ENCODE assay signal across 13 cellular contexts in genomic region chr13:42996584-42996983, GRCh38. TPM values are rescaled to one million over a fixed set of nuclear protein-coding genes. Genes with fewer than 3 reads are reported as not detected.
DNase-seq lines count a peak whose midpoint lies in the region; ATAC-seq lines count a peak whose summit lies in the region.
"Had no signal": no experiment of that assay in that cellular context is flagged by ENCODE, and none has a peak within 500 bp of the region (broad histone marks: within the 10 kb centered on the region; RNA-seq: fewer than 3 reads in every experiment).

No MANE protein-coding gene starts in this region.

- no peaks in the 10 kb centered on the region for H3K9me3 Mint-ChIP-seq in activated CD4-positive, alpha-beta memory T cell treated with anti-CD3 and anti-CD28 coated beads, Interleukin-2, amount 10 ng/mL, durations not matched to agents 7 days and 5 days
- H3K9me3 Mint-ChIP-seq in naive thymus-derived CD4-positive, alpha-beta T cell: no peaks in the 10 kb centered on the region
- no peaks in the 10 kb centered on the region for H3K9me3 Mint-ChIP-seq in immature natural killer cell

- H3K4me3 ChIP-seq in naive thymus-derived CD4-positive, alpha-beta T cell (ENCODE audit: low read length): no peak overlapping the region
- H3K4me3 ChIP-seq: coronary artery, thoracic aorta had no signal

- CTCF ChIA-PET in activated CD4-positive, alpha-beta memory T cell treated with anti-CD3 and anti-CD28 coated beads, Interleukin-2, amount 10 ng/mL, durations not matched to agents 7 days and 5 days (lab: Charles Lee): no interaction called here
- CTCF ChIA-PET in naive thymus-derived CD4-positive, alpha-beta T cell (lab: Charles Lee): no interaction called here

- H3K27ac Mint-ChIP-seq in activated CD4-positive, alpha-beta memory T cell treated with anti-CD3 and anti-CD28 coated beads, Interleukin-2, amount 10 ng/mL, durations not matched to agents 7 days and 5 days: peak overlapping the region; percentile 38
- H3K27ac Mint-ChIP-seq in naive thymus-derived CD4-positive, alpha-beta T cell: peak overlapping the region in 2 of 9 donors; percentile 25 to 71
- H3K27ac Mint-ChIP-seq in immature natural killer cell: no peak overlapping the region

- no peak for ATAC-seq in naive thymus-derived CD4-positive, alpha-beta T cell
- ATAC-seq in HG03039 (IDR thresholded peaks at IDR 0.05; ENCODE audit: unreplicated experiment): no peak

- peaks cover 7 to 8% of the 10 kb centered on the region in 2 donors for H3K4me1 ChIP-seq in naive thymus-derived CD4-positive, alpha-beta T cell (ENCODE audit: control insufficient read depth in 2 of 2, insufficient read depth in 2 of 2, low read length in 2 of 2)

- peaks cover 7% of the 10 kb centered on the region for H3K36me3 Mint-ChIP-seq in activated CD4-positive, alpha-beta memory T cell treated with anti-CD3 and anti-CD28 coated beads, Interleukin-2, amount 10 ng/mL, durations not matched to agents 7 days and 5 days (ENCODE audit: low read depth)
- peaks cover 0 to 14% (median 0%) of the 10 kb centered on the region in 5 donors for H3K36me3 Mint-ChIP-seq in naive thymus-derived CD4-positive, alpha-beta T cell
- H3K36me3 Mint-ChIP-seq in immature natural killer cell: no peaks in the 10 kb centered on the region

- H3K36me3 ChIP-seq in naive thymus-derived CD4-positive, alpha-beta T cell (ENCODE audit: control insufficient read depth in 2 of 3, insufficient read depth in 3 of 3, low read length in 3 of 3): no peaks in the 10 kb centered on the region
- H3K36me3 ChIP-seq: thoracic aorta had no signal

- DNase-seq in AG20443 (ENCODE audit: low spot score) (peak; percentile 50), HCEC 1CT (peak; percentile 94), hepatic stellate cell (ENCODE audit: low spot score) (peak; percentile 66), immature natural killer cell (no peak)
- DNase-seq in activated CD4-positive, alpha-beta memory T cell treated with anti-CD3 and anti-CD28 coated beads, Interleukin-2, amount 10 ng/mL, durations not matched to agents 7 days and 5 days: no peak
- DNase-seq in naive thymus-derived CD4-positive, alpha-beta T cell: no peak
- DNase-seq in central memory CD4-positive, alpha-beta T cell: no peak
- DNase-seq: activated CD4-positive, CD25-positive, alpha-beta regulatory T cell treated with anti-CD3 and anti-CD28 coated beads, Interleukin-2, amount 50 U/mL, for 72 hours; NCI-H69; small intestine had no signal

- POLR2A ChIA-PET in activated CD4-positive, alpha-beta memory T cell treated with anti-CD3 and anti-CD28 coated beads, Interleukin-2, amount 10 ng/mL, durations not matched to agents 7 days and 5 days (lab: Charles Lee): no interaction called here
- POLR2A ChIA-PET in naive thymus-derived CD4-positive, alpha-beta T cell (lab: Charles Lee): interaction anchor here (1.3 kb wide), 1 partner anchor 9 kb away, joined by 3 read pairs; no protein-coding TSS in a partner anchor

- peaks cover 46% of the 10 kb centered on the region for H3K4me1 Mint-ChIP-seq in activated CD4-positive, alpha-beta memory T cell treated with anti-CD3 and anti-CD28 coated beads, Interleukin-2, amount 10 ng/mL, durations not matched to agents 7 days and 5 days
- H3K4me1 Mint-ChIP-seq in naive thymus-derived CD4-positive, alpha-beta T cell: peaks cover 7 to 58% (median 24%) of the 10 kb centered on the region in 7 donors
- peaks cover 18 to 19% of the 10 kb centered on the region in 2 donors for H3K4me1 Mint-ChIP-seq in immature natural killer cell

- no peaks in the 10 kb centered on the region for H3K27me3 ChIP-seq in naive thymus-derived CD4-positive, alpha-beta T cell (ENCODE audit: control insufficient read depth in 2 of 2, insufficient read depth in 2 of 2, low read length in 2 of 2)

- no peaks in the 10 kb centered on the region for H3K27me3 Mint-ChIP-seq in activated CD4-positive, alpha-beta memory T cell treated with anti-CD3 and anti-CD28 coated beads, Interleukin-2, amount 10 ng/mL, durations not matched to agents 7 days and 5 days
- H3K27me3 Mint-ChIP-seq in naive thymus-derived CD4-positive, alpha-beta T cell: no peaks in the 10 kb centered on the region
- H3K27me3 Mint-ChIP-seq in immature natural killer cell (ENCODE audit: low read depth in 3 of 3): peaks cover 3 to 7% (median 4%) of the 10 kb centered on the region in 3 donors

- H3K9me3 ChIP-seq in naive thymus-derived CD4-positive, alpha-beta T cell (ENCODE audit: control insufficient read depth in 2 of 3, low read length in 3 of 3): no peaks in the 10 kb centered on the region
- H3K9me3 ChIP-seq: thoracic aorta had no signal

- intact Hi-C loops in naive thymus-derived CD4-positive, alpha-beta T cell (cut with micrococcal nuclease): loop anchor here in 1 of 2 donors (1.0 kb wide), 2 partner anchors 27 to 59 kb away; partner anchors contain the start of gene DNAJC15

- H3K4me3 Mint-ChIP-seq in activated CD4-positive, alpha-beta memory T cell treated with anti-CD3 and anti-CD28 coated beads, Interleukin-2, amount 10 ng/mL, durations not matched to agents 7 days and 5 days: no peak overlapping the region
- peak overlapping the region in 1 of 10 donors; percentile 5 for H3K4me3 Mint-ChIP-seq in naive thymus-derived CD4-positive, alpha-beta T cell
- H3K4me3 Mint-ChIP-seq in immature natural killer cell: no peak overlapping the region

- no peak overlapping the region for H3K27ac ChIP-seq in naive thymus-derived CD4-positive, alpha-beta T cell (ENCODE audit: low read depth, low read length)
- H3K27ac ChIP-seq: coronary artery, thoracic aorta had no signal

RNA-seq across cellular contexts. Expression of gene EPSTI1, which starts 4.5 kb away (rescaled TPM):
- total RNA-seq in activated CD4-positive, alpha-beta memory T cell treated with anti-CD3 and anti-CD28 coated beads, Interleukin-2, amount 10 ng/mL, durations not matched to agents 7 days and 5 days: 100 to 1,000 TPM; 128 to 135 TPM
- 100 to 1,000 TPM in 1 of 5 experiments, 10 to 100 TPM in 2, 1 to 10 TPM in 2; 8.4 to 125 (median 11.0) TPM for total RNA-seq in naive thymus-derived CD4-positive, alpha-beta T cell
- 10 to 100 TPM; 13.7 to 15.6 TPM for polyA plus RNA-seq in naive thymus-derived CD4-positive, alpha-beta T cell
- 10 to 100 TPM in 2 of 3 donors, 1 to 10 TPM in 1; 8.6 to 32.3 (median 26.6) TPM for polyA plus RNA-seq in immature natural killer cell

RNA-seq across cellular contexts. Expression of gene DNAJC15, which starts 26.8 kb away (rescaled TPM):
- 10 to 100 TPM; 14.6 to 16.3 TPM for total RNA-seq in activated CD4-positive, alpha-beta memory T cell treated with anti-CD3 and anti-CD28 coated beads, Interleukin-2, amount 10 ng/mL, durations not matched to agents 7 days and 5 days
- 10 to 100 TPM in 3 of 5 experiments, 1 to 10 TPM in 2; 5.0 to 18.3 (median 10.5) TPM for total RNA-seq in naive thymus-derived CD4-positive, alpha-beta T cell
- 10 to 100 TPM in 1 of 2 donors, 1 to 10 TPM in 1; 7.2 to 22.8 TPM for polyA plus RNA-seq in naive thymus-derived CD4-positive, alpha-beta T cell
- polyA plus RNA-seq in immature natural killer cell: 10 to 100 TPM; 10.3 to 22.4 (median 22.3) TPM

Comparison
In these comparisons a context has a peak if more than half of its experiments do, and no peak if none do; other contexts are left out.
1. DNase-seq: peak in AG20443 (single experiment), HCEC 1CT (single experiment) and hepatic stellate cell (single experiment); none in activated CD4-positive, alpha-beta memory T cell treated with anti-CD3 and anti-CD28 coated beads, Interleukin-2, amount 10 ng/mL, durations not matched to agents 7 days and 5 days (single experiment), naive thymus-derived CD4-positive, alpha-beta T cell (0 of 9), central memory CD4-positive, alpha-beta T cell (single experiment) and immature natural killer cell (0 of 3).